Comparison of ENCODE assay signal across 16 cellular contexts in genomic region chr16:74738134-74738541, GRCh38. TPM values are rescaled to one million over a fixed set of nuclear protein-coding genes. Genes with fewer than 3 reads are reported as not detected.
A peak's percentile ranks its signal among the peaks of the same experiment; 100 is the strongest.
DNase-seq lines count a peak whose midpoint lies in the region; ATAC-seq and TF ChIP-seq lines count a peak whose summit lies in the region.
"Had no signal": no experiment of that assay in that cellular context is flagged by ENCODE, and none has a peak within 500 bp of the region (broad histone marks: within the 10 kb centered on the region; RNA-seq: fewer than 3 reads in every experiment).

No MANE protein-coding gene starts in this region.

- H2AFZ ChIP-seq in neuronal stem cell (ENCODE audit: low read length): peak overlapping the region; percentile 83

- peak overlapping the region; percentile 32 for H3K14ac ChIP-seq in neuronal stem cell (ENCODE audit: low read length)

- no peak overlapping the region for H3K4me2 ChIP-seq in neuronal stem cell (ENCODE audit: insufficient read depth, low read length, poor library complexity, severe bottlenecking)

- peak overlapping the region; percentile 64 for H4K91ac ChIP-seq in neuronal stem cell (ENCODE audit: low read depth, low read length, poor library complexity)

- DNase-seq in H7 (peak; percentile 64), Peyer's patch (peak in 2 of 3 donors; percentile 72 to 77), dermis blood vessel endothelial cell (peak; percentile 21), neuronal stem cell (ENCODE audit: low spot score) (no peak), NOMO-1 (lab: John Stamatoyannopoulos, UW; ENCODE audit: unreplicated experiment in 2 of 2) (no peak), NCI-H446 (lab: John Stamatoyannopoulos, UW) (no peak), GM13977 (ENCODE audit: low spot score) (no peak)
- DNase-seq: activated CD8-positive, alpha-beta memory T cell treated with anti-CD3 and anti-CD28 coated beads, Interleukin-2, amount 50 U/mL, for 4 hours; adrenal gland; left cardiac atrium; nephron progenitor cell; SHP77; testis had no signal

- no peak for TF ChIP-seq POLR2A in Peyer's patch (IDR thresholded peaks at IDR 0.05)

- H2BK15ac ChIP-seq in neuronal stem cell (ENCODE audit: low read length): peak overlapping the region; percentile 88

- H3K9ac ChIP-seq in neuronal stem cell (ENCODE audit: low read depth, low read length, poor library complexity): peak overlapping the region; percentile 88

- no peak overlapping the region for H4K8ac ChIP-seq in neuronal stem cell (ENCODE audit: low read depth, low read length)

- WGBS in neuronal stem cell (ENCODE audit: extremely low coverage in 2 of 2, insufficient read length in 2 of 2, insufficient replicate concordance in 1 of 2), 2 donors: no CpG with 5 or more reads among the region's 9 CpGs

- H3K4me3 ChIP-seq in H7 (ENCODE audit: insufficient read depth, low read depth, low read length): no peak overlapping the region
- no peak overlapping the region for H3K4me3 ChIP-seq in Peyer's patch
- H3K4me3 ChIP-seq in neuronal stem cell (ENCODE audit: low read length in 2 of 2): no peak overlapping the region
- H3K4me3 ChIP-seq: adrenal gland, testis had no signal

- peaks cover 0 to 13% (median 1%) of the 10 kb centered on the region in 4 donors for H3K4me1 ChIP-seq in Peyer's patch
- H3K4me1 ChIP-seq in neuronal stem cell (ENCODE audit: control insufficient read depth in 2 of 2, insufficient read depth in 1 of 2, low read depth in 1 of 2, low read length in 2 of 2): peaks cover 13 to 38% of the 10 kb centered on the region in 2 donors
- H3K4me1 ChIP-seq: testis had no signal

- ATAC-seq in GM19467 (IDR thresholded peaks at IDR 0.05; ENCODE audit: unreplicated experiment): no peak
- ATAC-seq: left cardiac atrium had no signal

- in situ Hi-C loops in GM13977 (cut with MboI; ENCODE audit: low pct_unique_long_range_greater_than_20kb, low sequenced_read_pairs, unreplicated experiment): no loop called here

- H2BK5ac ChIP-seq in neuronal stem cell (ENCODE audit: low read length): peak overlapping the region; percentile 87

- peak overlapping the region in 1 of 4 donors; percentile 52 for H3K27ac ChIP-seq in Peyer's patch
- no peak overlapping the region for H3K27ac ChIP-seq in neuronal stem cell (replicated peaks; ENCODE audit: low read length)
- H3K27ac ChIP-seq: adrenal gland, C4-2B, testis, VCaP had no signal

- peak overlapping the region; percentile 90 for H3K18ac ChIP-seq in neuronal stem cell (ENCODE audit: low read length)

- no peak overlapping the region for H2BK120ac ChIP-seq in neuronal stem cell (ENCODE audit: low read depth, low read length)

- H3K9me3 ChIP-seq in Peyer's patch: no peaks in the 10 kb centered on the region
- H3K9me3 ChIP-seq in neuronal stem cell (replicated peaks in 1 of 2; ENCODE audit: control insufficient read depth in 2 of 2, insufficient read depth in 1 of 2, low read depth in 1 of 2, low read length in 2 of 2): no peaks in the 10 kb centered on the region
- H3K9me3 ChIP-seq: adrenal gland, testis had no signal

- no peak for TF ChIP-seq CTCF in Peyer's patch (IDR thresholded peaks at IDR 0.05)
- no peak for TF ChIP-seq CTCF in GM13977 (IDR thresholded peaks at IDR 0.05; ENCODE audit: extremely low read depth, insufficient read depth, missing control alignments)

- no peak overlapping the region for H3K4ac ChIP-seq in neuronal stem cell (ENCODE audit: low read length)

- H3K27me3 ChIP-seq in H7 (ENCODE audit: control insufficient read depth, insufficient read depth, low read length) (no peaks in the 10 kb centered on the region), Peyer's patch (no peaks in the 10 kb centered on the region), neuronal stem cell (ENCODE audit: control insufficient read depth in 3 of 3, insufficient read depth in 3 of 3, low read depth in 1 of 3, low read length in 3 of 3) (peaks cover 0 to 32% (median 0%) of the 10 kb centered on the region in 3 experiments)
- H3K27me3 ChIP-seq: adrenal gland, testis had no signal

- H3K23ac ChIP-seq in neuronal stem cell (ENCODE audit: low read depth, low read length, poor library complexity): peak overlapping the region; percentile 85

- peak overlapping the region; percentile 76 for H2AK5ac ChIP-seq in neuronal stem cell (ENCODE audit: low read depth, low read length)

- H2BK12ac ChIP-seq in neuronal stem cell (ENCODE audit: low read length): peak overlapping the region; percentile 46

- no peaks in the 10 kb centered on the region for H3K79me1 ChIP-seq in neuronal stem cell (ENCODE audit: low read depth, low read length)

- H3K36me3 ChIP-seq in H7 (replicated peaks; ENCODE audit: control insufficient read depth, insufficient read depth, low read length) (no peaks in the 10 kb centered on the region), Peyer's patch (no peaks in the 10 kb centered on the region), neuronal stem cell (replicated peaks in 1 of 2; ENCODE audit: control insufficient read depth in 2 of 2, insufficient read depth in 2 of 2, low read length in 2 of 2) (no peaks in the 10 kb centered on the region)
- H3K36me3 ChIP-seq: adrenal gland had no signal

RNA-seq across cellular contexts. Expression of gene FA2H, which starts 36.5 kb away (rescaled TPM):
- 1.1 and 1.9 TPM in 2 replicates for total RNA-seq in H7 (2014; rRNA removed; shearing (Covaris generic))
- total RNA-seq in Peyer's patch: 10 to 100 TPM in 3 of 4 donors, 1 to 10 TPM in 1; 6.6 to 36.9 (median 24.7) TPM
- not detected in 2 replicates for total RNA-seq in dermis blood vessel endothelial cell
- 0.06 TPM for polyA plus RNA-seq in neuronal stem cell (2013, experiment 1 of 2)
- 0.07 TPM for polyA plus RNA-seq in neuronal stem cell (2013, experiment 2 of 2)

RNA-seq across cellular contexts. Expression of gene MLKL, which starts 37.5 kb away (rescaled TPM):
- total RNA-seq in H7 (2014; rRNA removed; shearing (Covaris generic)): 0.59 and 1.3 TPM in 2 replicates
- total RNA-seq in Peyer's patch: 10 to 100 TPM; 13.7 to 78.4 (median 22.5) TPM
- total RNA-seq in dermis blood vessel endothelial cell: 21.8 and 35.3 TPM in 2 replicates
- 0.10 TPM for polyA plus RNA-seq in neuronal stem cell (2013, experiment 1 of 2)
- polyA plus RNA-seq in neuronal stem cell (2013, experiment 2 of 2): 0.01 TPM

Comparison
In these comparisons a context has a peak if more than half of its experiments do, and no peak if none do; other contexts are left out.
1. DNase-seq: peak in H7 (single experiment), Peyer's patch (2 of 3) and dermis blood vessel endothelial cell (single experiment); none in neuronal stem cell (single experiment), NOMO-1 (0 of 2), NCI-H446 (0 of 2) and GM13977 (single experiment).